Comparison of ENCODE assay signal across 25 cellular contexts in the genomic region with DNA sequence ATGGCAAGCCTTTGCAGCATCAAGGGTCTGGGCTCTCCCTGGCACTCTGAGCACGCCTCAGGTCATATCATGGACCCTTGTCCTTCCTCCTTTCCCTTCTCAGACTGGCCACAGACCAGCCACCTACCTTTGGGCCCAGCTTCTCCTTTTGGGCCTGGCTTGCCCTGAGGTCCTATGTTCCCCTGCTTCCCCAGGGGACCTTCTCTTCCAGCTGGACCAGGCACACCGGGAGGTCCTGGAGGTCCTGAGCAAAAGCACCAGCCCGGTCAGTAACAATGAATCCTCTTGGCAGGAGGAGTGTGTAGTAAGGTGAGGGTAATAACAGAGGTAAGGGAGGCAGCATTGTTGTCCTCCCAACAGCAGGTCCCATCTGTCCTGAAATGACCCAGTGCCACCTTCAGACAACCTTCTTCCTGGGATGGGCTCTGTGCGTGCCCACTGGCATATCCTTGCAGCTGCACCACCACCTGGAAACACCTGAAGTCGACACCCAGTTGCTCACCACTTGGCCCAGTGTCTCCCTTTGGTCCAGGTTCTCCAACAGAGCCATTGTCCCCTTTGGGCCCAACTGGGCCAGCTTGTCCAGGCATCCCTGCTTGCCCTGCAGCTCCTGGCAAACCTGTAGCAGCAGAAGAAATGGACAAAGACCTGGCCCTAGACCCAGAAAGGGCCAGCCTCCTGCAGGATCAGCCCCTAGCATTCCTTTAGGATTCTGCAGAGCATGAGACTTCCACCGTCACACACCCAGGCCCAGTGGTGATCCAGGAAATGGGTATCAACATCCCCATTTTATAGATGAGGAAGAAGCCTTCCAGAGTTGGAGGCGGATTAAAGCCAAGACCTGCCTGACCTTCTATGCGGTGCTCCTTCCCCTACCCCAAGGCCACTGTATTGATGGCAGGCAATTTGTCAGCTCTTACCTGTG. TPM values are rescaled to one million over a fixed set of nuclear protein-coding genes. Genes with fewer than 3 reads are reported as not detected.
"Had no signal": no experiment of that assay in that cellular context is flagged by ENCODE, and none has a peak within 500 bp of the region (broad histone marks: within the 10 kb centered on the region; RNA-seq: fewer than 3 reads in every experiment).

No MANE protein-coding gene starts in this region.

- H3K4me3 Mint-ChIP-seq: activated naive CD4-positive, alpha-beta T cell treated with anti-CD3 and anti-CD28 coated beads, Interleukin-2, amount 50 U/mL, for 24 hours; naive thymus-derived CD4-positive, alpha-beta T cell; neural crest cell; stimulated activated memory B cell treated with anti-CD40 and anti-IgM and Interleukin-4, amounts not matched to agents 10 μg/mL and 1 μg/mL and 100 μg/mL, for 72 hours had no signal

- H3K4me1 ChIP-seq: esophagus squamous epithelium, gastroesophageal sphincter had no signal

- H3K9me3 ChIP-seq: body of pancreas, esophagus squamous epithelium, gastroesophageal sphincter, heart left ventricle had no signal

- H3K27ac ChIP-seq: body of pancreas, esophagus squamous epithelium, gastroesophageal sphincter, heart left ventricle, WERI-Rb-1 had no signal

- H3K9me3 Mint-ChIP-seq: activated naive CD4-positive, alpha-beta T cell treated with anti-CD3 and anti-CD28 coated beads, Interleukin-2, amount 50 U/mL, for 24 hours; naive thymus-derived CD4-positive, alpha-beta T cell; neural crest cell; stimulated activated memory B cell treated with anti-CD40 and anti-IgM and Interleukin-4, amounts not matched to agents 10 μg/mL and 1 μg/mL and 100 μg/mL, for 72 hours had no signal

- DNase-seq: activated CD4-positive, alpha-beta T cell treated with anti-CD3 and anti-CD28 coated beads for 1 hour; activated CD4-positive, alpha-beta T cell treated with anti-CD3 and anti-CD28 coated beads, Interleukin-2, amount 50 U/mL, for 4 hours; activated gamma-delta T cell treated with Interleukin-2 at 50 U/mL for 16 hours; activated T-cell treated with anti-CD3 and anti-CD28 coated beads, Interleukin-2, amount 50 U/mL, for 1 hour; anterior cingulate cortex; body of pancreas; dermis blood vessel endothelial cell; effector memory CD4-positive, alpha-beta T cell; esophagus squamous epithelium; heart left ventricle; left colon; naive thymus-derived CD4-positive, alpha-beta T cell; occipital lobe; posterior cingulate gyrus; small intestine; stimulated activated CD4-positive, alpha-beta T cell treated with anti-CD3 and anti-CD28 coated beads, Interleukin-15, amount 100 ng/mL, for 24 hours; T-helper 1 cell; trophoblast cell; WERI-Rb-1 had no signal

- H3K27me3 Mint-ChIP-seq: stimulated activated memory B cell treated with anti-CD40 and anti-IgM and Interleukin-4, amounts not matched to agents 10 μg/mL and 1 μg/mL and 100 μg/mL, for 72 hours had no signal

- H3K36me3 Mint-ChIP-seq: activated naive CD4-positive, alpha-beta T cell treated with anti-CD3 and anti-CD28 coated beads, Interleukin-2, amount 50 U/mL, for 24 hours; naive thymus-derived CD4-positive, alpha-beta T cell; stimulated activated memory B cell treated with anti-CD40 and anti-IgM and Interleukin-4, amounts not matched to agents 10 μg/mL and 1 μg/mL and 100 μg/mL, for 72 hours had no signal

- H3K36me3 ChIP-seq: esophagus squamous epithelium, WERI-Rb-1 had no signal

- H3K4me1 Mint-ChIP-seq: neural crest cell had no signal

- ATAC-seq: body of pancreas; gastroesophageal sphincter; heart left ventricle; left colon; naive thymus-derived CD4-positive, alpha-beta T cell; sciatic nerve; stimulated activated memory B cell treated with anti-CD40 and anti-IgM and Interleukin-4, amounts not matched to agents 10 μg/mL and 1 μg/mL and 100 μg/mL, for 72 hours had no signal

- H3K27ac Mint-ChIP-seq: activated naive CD4-positive, alpha-beta T cell treated with anti-CD3 and anti-CD28 coated beads, Interleukin-2, amount 50 U/mL, for 24 hours; naive thymus-derived CD4-positive, alpha-beta T cell had no signal

- H3K4me3 ChIP-seq: body of pancreas, esophagus squamous epithelium, gastroesophageal sphincter, heart left ventricle had no signal

- H3K27me3 ChIP-seq: body of pancreas, esophagus squamous epithelium, gastroesophageal sphincter, heart left ventricle had no signal

RNA-seq across cellular contexts. Expression of a gene that starts 6.4 kb away (rescaled TPM):
- total RNA-seq: dermis blood vessel endothelial cell, left colon, mesenteric fat pad, neural crest cell had no signal
